Comparison of ENCODE assay signal across 1 cellular context in genomic region chr10:100562008-100562672, GRCh38.
TF ChIP-seq lines count a peak whose summit lies in the region.

No MANE protein-coding gene starts in this region.

TF ChIP-seq in HepG2, 621 proteins besides CTCF, POLR2A, EP300 and RAD21 (continued from another document and continues in another):
- TF ChIP-seq ZNF101 (CRISPR knock-in tag; IDR thresholded peaks at IDR 0.05; ENCODE audit: borderline replicate concordance, low read depth) (no peak), IKZF4 (CRISPR knock-in tag; IDR thresholded peaks at IDR 0.05; ENCODE audit: borderline replicate concordance, low read depth, not compliant biosample characterization) (no peak), ZBTB2 (CRISPR knock-in tag; IDR thresholded peaks at IDR 0.05; ENCODE audit: low read depth) (no peak), FOXO1 (CRISPR knock-in tag; IDR thresholded peaks at IDR 0.05) (0 out of 2 replicates have a peak, but pooled peaks have one; percentile 14), SMAD3 (CRISPR knock-in tag; IDR thresholded peaks at IDR 0.05) (no peak), NPAS2 (CRISPR knock-in tag; IDR thresholded peaks at IDR 0.05; ENCODE audit: borderline replicate concordance) (no peak), ZNF570 (CRISPR knock-in tag; IDR thresholded peaks at IDR 0.05; ENCODE audit: borderline replicate concordance) (no peak), E2F1 (CRISPR knock-in tag; IDR thresholded peaks at IDR 0.05) (peak; percentile 36; the same call in 1 of the 2 replicates), ZBTB3 (CRISPR knock-in tag; IDR thresholded peaks at IDR 0.05; ENCODE audit: borderline replicate concordance, low read depth) (no peak), THAP7 (CRISPR knock-in tag; IDR thresholded peaks at IDR 0.05) (0 out of 2 replicates have a peak, but pooled peaks have one; percentile 65), ZNF180 (CRISPR knock-in tag; IDR thresholded peaks at IDR 0.05; ENCODE audit: borderline replicate concordance, low read depth) (no peak), AGO2 (optimal IDR thresholded peaks at IDR 0.05; ENCODE audit: low read depth, low read length) (peak; percentile 72), RORA (CRISPR knock-in tag; IDR thresholded peaks at IDR 0.05) (no peak), ZBTB38 (CRISPR knock-in tag; IDR thresholded peaks at IDR 0.05) (no peak; the same call in 1 of the 2 replicates), BCL6 (CRISPR knock-in tag; IDR thresholded peaks at IDR 0.05) (no peak), ZBTB37 (CRISPR knock-in tag; IDR thresholded peaks at IDR 0.05) (no peak), ZNF567 (CRISPR knock-in tag; IDR thresholded peaks at IDR 0.05; ENCODE audit: borderline replicate concordance) (no peak), ZNF562 (CRISPR knock-in tag; IDR thresholded peaks at IDR 0.05; ENCODE audit: borderline replicate concordance) (no peak), ZNF7 (CRISPR knock-in tag; IDR thresholded peaks at IDR 0.05) (no peak), RFX3 (CRISPR knock-in tag; IDR thresholded peaks at IDR 0.05) (no peak), PLSCR1 (CRISPR knock-in tag; IDR thresholded peaks at IDR 0.05; ENCODE audit: borderline replicate concordance) (no peak), ZNF160 (CRISPR knock-in tag; IDR thresholded peaks at IDR 0.05) (no peak), RBFOX2 (IDR thresholded peaks at IDR 0.05; ENCODE audit: low read depth, low read length) (no peak), THRA (CRISPR knock-in tag; IDR thresholded peaks at IDR 0.05; ENCODE audit: borderline replicate concordance) (no peak), AHR (CRISPR knock-in tag; IDR thresholded peaks at IDR 0.05) (no peak), POLR2AphosphoS2 (IDR thresholded peaks at IDR 0.05; ENCODE audit: low read depth, low read length) (no peak), ZNF563 (CRISPR knock-in tag; IDR thresholded peaks at IDR 0.05) (no peak), ZNF792 (CRISPR knock-in tag; IDR thresholded peaks at IDR 0.05) (no peak), CEBPB (IDR thresholded peaks at IDR 0.05; ENCODE audit: borderline replicate concordance, low read depth, low read length) (no peak), ZNF580 (CRISPR knock-in tag; IDR thresholded peaks at IDR 0.05; ENCODE audit: borderline replicate concordance, low read depth) (no peak), SRF (IDR thresholded peaks at IDR 0.05; ENCODE audit: low read depth, low read length) (no peak), NBN (conservative IDR thresholded peaks at IDR 0.05) (no peak), ZNF256 (CRISPR knock-in tag; conservative IDR thresholded peaks at IDR 0.05) (no peak), SUZ12 (IDR thresholded peaks at IDR 0.05; ENCODE audit: low read depth, low read length) (no peak), ZNF83 (CRISPR knock-in tag; IDR thresholded peaks at IDR 0.05; ENCODE audit: borderline replicate concordance) (no peak), PAF1 (CRISPR knock-in tag; IDR thresholded peaks at IDR 0.05) (no peak), TBP (CRISPR knock-in tag; IDR thresholded peaks at IDR 0.05) (no peak), RFX5 (IDR thresholded peaks at IDR 0.05; ENCODE audit: low read depth, low read length) (no peak), ZNF878 (CRISPR knock-in tag; IDR thresholded peaks at IDR 0.05) (no peak), MATR3 (CRISPR knock-in tag; IDR thresholded peaks at IDR 0.05) (no peak), TFDP2 (CRISPR knock-in tag; IDR thresholded peaks at IDR 0.05) (peak; percentile 77), THAP9 (CRISPR knock-in tag; IDR thresholded peaks at IDR 0.05; ENCODE audit: borderline replicate concordance) (no peak), PATZ1 (CRISPR knock-in tag; IDR thresholded peaks at IDR 0.05) (no peak), ZSCAN5A (CRISPR knock-in tag; IDR thresholded peaks at IDR 0.05; ENCODE audit: borderline replicate concordance) (no peak), ZNF775 (CRISPR knock-in tag; IDR thresholded peaks at IDR 0.05; ENCODE audit: borderline replicate concordance) (no peak), BCLAF1 (IDR thresholded peaks at IDR 0.05) (no peak)
